8 cellular contexts compared by ENCODE assay signal in the genomic region with DNA sequence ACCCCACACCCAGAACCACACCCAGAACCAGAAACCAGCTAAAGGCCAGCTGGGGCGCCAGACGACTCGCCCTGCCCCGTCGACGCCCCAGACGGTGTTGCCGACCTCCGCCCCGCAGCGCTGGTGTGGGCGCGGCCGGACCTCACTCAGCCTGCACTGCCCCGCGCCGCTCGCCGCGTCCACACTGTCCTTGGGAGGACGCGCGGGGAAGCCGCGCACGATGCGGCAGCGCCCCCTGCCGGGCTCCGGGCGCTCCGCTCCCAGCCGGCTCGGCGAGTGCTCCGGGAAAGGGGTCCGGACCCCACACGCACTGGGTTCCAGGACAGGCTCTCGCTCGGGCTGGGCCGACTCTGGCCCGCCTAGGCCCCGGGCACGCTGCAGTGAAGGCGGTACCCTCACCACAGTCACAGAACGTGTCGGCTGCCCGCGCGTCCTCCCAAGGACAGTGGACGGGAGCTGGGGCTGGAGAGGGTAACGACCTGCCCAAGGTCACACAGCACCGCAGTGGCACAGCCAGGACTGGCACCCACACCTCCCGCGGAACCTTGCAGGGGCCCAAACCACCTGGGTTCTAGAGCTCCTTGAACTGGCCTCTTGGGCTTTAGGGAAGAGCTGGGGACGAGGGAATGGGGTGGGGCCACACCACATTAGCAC.
A peak's percentile ranks its signal among the peaks of the same experiment; 100 is the strongest.
DNase-seq lines count a peak whose midpoint lies in the region; TF ChIP-seq lines count a peak whose summit lies in the region.

No MANE protein-coding gene starts in this region.

- H3K36me3 ChIP-seq in HAP-1 (replicated peaks) (no peaks in the 10 kb centered on the region), liver (ENCODE audit: control insufficient read depth in 4 of 4, insufficient read depth in 3 of 4, low read depth in 1 of 4, low read length in 3 of 4) (no peaks in the 10 kb centered on the region)

- peak; percentile 98 for TF ChIP-seq CTCF in GM12875 (IDR thresholded peaks at IDR 0.05; ENCODE audit: borderline replicate concordance, insufficient read depth, low read depth, low read length)
- TF ChIP-seq CTCF in WI38 (IDR thresholded peaks at IDR 0.05; ENCODE audit: low read depth, low read length) = peak; percentile 65
- peak; percentile 62 for TF ChIP-seq CTCF in coronary artery (IDR thresholded peaks at IDR 0.05)
- peak; percentile 72 for TF ChIP-seq CTCF in liver (IDR thresholded peaks at IDR 0.05; ENCODE audit: low read depth, low read length, missing input control)

- DNase-seq in HAP-1 (ENCODE audit: low spot score in 2 of 2) = peak; percentile 50 to 85
- DNase-seq in LoVo (ENCODE audit: low spot score) = peak; percentile 72
- peak; percentile 73 for DNase-seq in coronary artery (ENCODE audit: low spot score)
- peak; percentile 49 for DNase-seq in stimulated activated CD4-positive, alpha-beta T cell treated with anti-CD3 and anti-CD28 coated beads, Interleukin-4, amount 100 ng/mL, for 1 hour
- no peak for DNase-seq in A172 (ENCODE audit: low spot score)

- peak overlapping the region; percentile 27 for H3K4me3 ChIP-seq in GM12875 (ENCODE audit: low read depth, low read length)
- peak overlapping the region; percentile 40 for H3K4me3 ChIP-seq in HAP-1
- H3K4me3 ChIP-seq in WI38 (ENCODE audit: low read depth, low read length) = peak overlapping the region; percentile 35
- H3K4me3 ChIP-seq in coronary artery = peak overlapping the region; percentile 68
- H3K4me3 ChIP-seq in liver (ENCODE audit: low read depth in 1 of 3, low read length in 3 of 3) = peak overlapping the region in 2 of 3 donors; percentile 1 to 28

- H3K27me3 ChIP-seq in HAP-1 (ENCODE audit: low read depth) = peaks cover 18% of the 10 kb centered on the region; the same call in 1 of the 2 replicates
- H3K27me3 ChIP-seq in liver (ENCODE audit: control insufficient read depth in 4 of 4, insufficient read depth in 4 of 4, low read length in 3 of 4) = peaks cover 0 to 9% (median 2%) of the 10 kb centered on the region in 4 donors

- H3K9me3 ChIP-seq in HAP-1 = no peaks in the 10 kb centered on the region
- no peaks in the 10 kb centered on the region for H3K9me3 ChIP-seq in liver (ENCODE audit: control insufficient read depth in 4 of 4, low read length in 3 of 4)

- H3K4me1 ChIP-seq in HAP-1 (peaks cover 2% of the 10 kb centered on the region), liver (ENCODE audit: control insufficient read depth in 4 of 4, insufficient read depth in 4 of 4, low read length in 3 of 4) (peaks cover 0 to 11% (median 9%) of the 10 kb centered on the region in 4 donors)

- TF ChIP-seq RAD21 in liver (IDR thresholded peaks at IDR 0.05) = peak; percentile 66 to 78

- H3K9ac ChIP-seq in liver (ENCODE audit: low read depth in 1 of 2, low read length in 2 of 2) = no peak overlapping the region

- WGBS in liver = 3% methylated on average over 56 of the region's 56 CpGs

- H3K27ac ChIP-seq in coronary artery (no peak overlapping the region), liver (ENCODE audit: low read depth in 1 of 2, low read length in 2 of 2) (no peak overlapping the region)

- in situ Hi-C loops in HAP-1 (cut with MboI; ENCODE audit: low sequenced_read_pairs) = loop anchor here (25.0 kb wide), 1 partner anchor 1421 kb away; no protein-coding TSS in a partner anchor

TF ChIP-seq in liver, 16 proteins besides CTCF, POLR2A, EP300 and RAD21:
- TF ChIP-seq, protein P1, sequence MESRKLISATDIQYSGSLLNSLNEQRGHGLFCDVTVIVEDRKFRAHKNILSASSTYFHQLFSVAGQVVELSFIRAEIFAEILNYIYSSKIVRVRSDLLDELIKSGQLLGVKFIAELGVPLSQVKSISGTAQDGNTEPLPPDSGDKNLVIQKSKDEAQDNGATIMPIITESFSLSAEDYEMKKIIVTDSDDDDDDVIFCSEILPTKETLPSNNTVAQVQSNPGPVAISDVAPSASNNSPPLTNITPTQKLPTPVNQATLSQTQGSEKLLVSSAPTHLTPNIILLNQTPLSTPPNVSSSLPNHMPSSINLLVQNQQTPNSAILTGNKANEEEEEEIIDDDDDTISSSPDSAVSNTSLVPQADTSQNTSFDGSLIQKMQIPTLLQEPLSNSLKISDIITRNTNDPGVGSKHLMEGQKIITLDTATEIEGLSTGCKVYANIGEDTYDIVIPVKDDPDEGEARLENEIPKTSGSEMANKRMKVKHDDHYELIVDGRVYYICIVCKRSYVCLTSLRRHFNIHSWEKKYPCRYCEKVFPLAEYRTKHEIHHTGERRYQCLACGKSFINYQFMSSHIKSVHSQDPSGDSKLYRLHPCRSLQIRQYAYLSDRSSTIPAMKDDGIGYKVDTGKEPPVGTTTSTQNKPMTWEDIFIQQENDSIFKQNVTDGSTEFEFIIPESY (IDR thresholded peaks at IDR 0.05) = no peak
- no peak for TF ChIP-seq TAF1 (conservative IDR thresholded peaks at IDR 0.05)
- TF ChIP-seq JUND (IDR thresholded peaks at IDR 0.05) = no peak
- no peak for TF ChIP-seq RXRA (IDR thresholded peaks at IDR 0.05)
- TF ChIP-seq FOXA2 (IDR thresholded peaks at IDR 0.05) = no peak

Comparison
In these comparisons a context has a peak if more than half of its experiments do, and no peak if none do; other contexts are left out.
1. H3K4me3 ChIP-seq: peak in every context shown above with its lines; median percentile 68 in coronary artery; 40 in HAP-1; 35 in WI38; 27 in GM12875; 14 in liver.